25 cellular contexts compared by ENCODE assay signal in the genomic region with DNA sequence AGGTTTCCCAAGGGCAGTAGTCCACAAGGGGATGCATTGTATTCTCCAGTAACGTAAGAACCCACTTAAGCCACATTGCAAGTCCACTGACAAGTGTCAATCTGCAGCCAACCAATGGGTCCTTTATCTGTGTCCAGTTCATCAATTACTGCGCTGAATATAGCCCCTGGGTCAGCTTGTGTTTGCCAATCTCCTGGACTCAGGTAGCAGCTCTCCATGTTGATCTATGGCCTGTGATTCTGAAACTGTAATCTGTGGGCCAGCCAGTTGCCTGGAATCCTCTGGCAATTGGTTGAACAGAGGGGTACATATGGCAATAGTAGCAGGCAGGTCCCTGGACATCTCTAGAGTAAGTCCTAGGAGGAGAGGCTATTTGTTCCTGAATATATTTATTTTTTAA.
"Had no signal": no experiment of that assay in that cellular context is flagged by ENCODE, and none has a peak within 500 bp of the region (broad histone marks: within the 10 kb centered on the region; RNA-seq: fewer than 3 reads in every experiment).

No MANE protein-coding gene starts in this region.

- H3K4me3 ChIP-seq: neural progenitor cell, ovary, psoas muscle, right lobe of liver, sigmoid colon, suprapubic skin, testis, tibial artery, transverse colon, upper lobe of right lung, uterus had no signal

- H3K4me1 ChIP-seq: neural progenitor cell, parathyroid adenoma, sigmoid colon, suprapubic skin, testis, tibial artery, transverse colon, upper lobe of right lung, uterus had no signal

- ATAC-seq: natural killer cell; psoas muscle; right cardiac atrium; stimulated activated effector memory CD8-positive, alpha-beta T cell treated with anti-CD3 and anti-CD28 coated beads, Interleukin-12 subunit alpha, Interleukin-12 subunit beta, amount 100 ng/mL, for 72 hours; stimulated activated naive B cell treated with anti-CD40 and anti-IgM and Interleukin-4, amounts not matched to agents 10 μg/mL and 1 μg/mL and 100 μg/mL, for 72 hours; upper lobe of right lung had no signal

- H3K36me3 ChIP-seq: neural progenitor cell, ovary, right lobe of liver, sigmoid colon, suprapubic skin, tibial artery, transverse colon, upper lobe of right lung, uterus had no signal

- H2AFZ ChIP-seq: neural progenitor cell, parathyroid adenoma had no signal

- H3K4me2 ChIP-seq: neural progenitor cell had no signal

- H3K9me3 ChIP-seq: ovary, psoas muscle, right lobe of liver, sigmoid colon, suprapubic skin, testis, tibial artery, transverse colon, upper lobe of right lung, uterus had no signal

- DNase-seq: natural killer cell; occipital lobe; ovary; posterior cingulate gyrus; psoas muscle; right cardiac atrium; right lobe of liver; sigmoid colon; small intestine; stimulated activated CD4-positive, alpha-beta T cell treated with anti-CD3 and anti-CD28 coated beads, Interleukin-15, amount 100 ng/mL, for 24 hours; stimulated activated CD4-positive, alpha-beta T cell treated with anti-CD3 and anti-CD28 coated beads, Interleukin-2, amount 100 ng/mL, for 24 hours; stimulated activated CD4-positive, alpha-beta T cell treated with anti-CD3 and anti-CD28 coated beads, Interleukin-2, amount 100 ng/mL, for 48 hours; stimulated activated CD4-positive, alpha-beta T cell treated with anti-CD3 and anti-CD28 coated beads, Interleukin-4, amount 100 ng/mL, for 24 hours; stimulated activated naive B cell treated with anti-CD40 and anti-IgM and Interleukin-4, amounts not matched to agents 10 μg/mL and 1 μg/mL and 100 μg/mL, for 72 hours; stimulated activated naive CD4-positive, alpha-beta T cell treated with Interleukin-2 at 50 U/mL for 16 hours; substantia nigra; testis; tibial artery; transverse colon; upper lobe of right lung; uterus had no signal

- FAIRE-seq: small intestine had no signal

- H3K79me2 ChIP-seq: parathyroid adenoma had no signal

- H3K9ac ChIP-seq: neural progenitor cell, parathyroid adenoma had no signal

- H3K27me3 ChIP-seq: neural progenitor cell, ovary, right lobe of liver, sigmoid colon, suprapubic skin, testis, tibial artery, transverse colon, upper lobe of right lung, uterus had no signal

- H3K27ac ChIP-seq: neural progenitor cell, ovary, parathyroid adenoma, psoas muscle, right lobe of liver, sigmoid colon, suprapubic skin, testis, tibial artery, transverse colon, upper lobe of right lung, uterus had no signal
